Comparison of ENCODE assay signal across 15 cellular contexts in genomic region chr2:65604246-65604645, GRCh38.
DNase-seq lines count a peak whose midpoint lies in the region; ATAC-seq and TF ChIP-seq lines count a peak whose summit lies in the region.
"Had no signal": no experiment of that assay in that cellular context is flagged by ENCODE, and none has a peak within 500 bp of the region (broad histone marks: within the 10 kb centered on the region; RNA-seq: fewer than 3 reads in every experiment).

No MANE protein-coding gene starts in this region.

- intact Hi-C loops in ascending aorta (cut with DNase I): loop anchor here (2.0 kb wide), 1 partner anchor 27 kb away; no protein-coding TSS in a partner anchor

- H3K36me3 ChIP-seq in ascending aorta: no peaks in the 10 kb centered on the region
- H3K36me3 ChIP-seq: upper lobe of right lung had no signal

- CTCF ChIA-PET in HEK293T (lab: Yijun Ruan, JAX): no interaction called here

- POLR2A ChIA-PET in HEK293T (lab: Yijun Ruan, JAX): interaction anchor here (0.5 kb wide), 1 partner anchor 10 kb away, joined by 3 read pairs; no protein-coding TSS in a partner anchor

- H3K27ac ChIP-seq in ascending aorta: peak overlapping the region; percentile 75 to 76
- H3K27ac ChIP-seq: HL-60, psoas muscle, SK-N-MC, upper lobe of right lung had no signal

- no peaks in the 10 kb centered on the region for H3K27me3 ChIP-seq in ascending aorta
- H3K27me3 ChIP-seq: upper lobe of right lung had no signal

- H3K4me1 ChIP-seq in ascending aorta: peaks cover 8 to 44% of the 10 kb centered on the region in 2 donors
- H3K4me1 ChIP-seq: psoas muscle had no signal

- peak; percentile 49 for ATAC-seq in left lobe of liver
- ATAC-seq: upper lobe of right lung had no signal

- TF ChIP-seq CTCF in ascending aorta (IDR thresholded peaks at IDR 0.05): no peak

- peak; percentile 45 for DNase-seq in AG08395 (ENCODE audit: low spot score)
- peak; percentile 8 for DNase-seq in HT-29 (ENCODE audit: low spot score)
- DNase-seq in ascending aorta (ENCODE audit: low spot score in 2 of 2): no peak
- no peak for DNase-seq in left lobe of liver (ENCODE audit: low spot score)
- no peak for DNase-seq in NCI-H187 treated with DMSO at 0.1 percent for 48 hours (lab: John Stamatoyannopoulos, UW)
- DNase-seq in DMS 273 (lab: John Stamatoyannopoulos, UW; ENCODE audit: unreplicated experiment): no peak
- no peak for DNase-seq in NCI-H2029 (lab: John Stamatoyannopoulos, UW)
- no peak for DNase-seq in HEK293T (ENCODE audit: extremely low spot score)
- DNase-seq: activated naive CD8-positive, alpha-beta T cell treated with anti-CD3 and anti-CD28 coated beads for 36 hours; cortex of kidney; DND-41; psoas muscle; upper lobe of right lung had no signal

- H3K4me3 ChIP-seq in ascending aorta: no peak overlapping the region
- H3K4me3 ChIP-seq: psoas muscle, SK-N-MC, upper lobe of right lung had no signal

- H3K9me3 ChIP-seq in ascending aorta: no peaks in the 10 kb centered on the region
- H3K9me3 ChIP-seq: psoas muscle, upper lobe of right lung had no signal

TF ChIP-seq in HEK293T, 16 proteins besides CTCF, POLR2A, EP300 and RAD21:
- no peak for TF ChIP-seq ELF4 (IDR thresholded peaks at IDR 0.05)
- no peak for TF ChIP-seq L3MBTL2 (conservative IDR thresholded peaks at IDR 0.05)
- TF ChIP-seq LEF1 (IDR thresholded peaks at IDR 0.05; ENCODE audit: borderline replicate concordance): no peak
- no peak for TF ChIP-seq BHLHE40 (IDR thresholded peaks at IDR 0.05; ENCODE audit: borderline replicate concordance)
- no peak for TF ChIP-seq FOXA1 (IDR thresholded peaks at IDR 0.05)
- TF ChIP-seq SP1 (IDR thresholded peaks at IDR 0.05): no peak
- no peak for TF ChIP-seq TARDBP (IDR thresholded peaks at IDR 0.05)
- TF ChIP-seq HDGF (IDR thresholded peaks at IDR 0.05; ENCODE audit: borderline replicate concordance): no peak
- TF ChIP-seq CTBP1 (IDR thresholded peaks at IDR 0.05; ENCODE audit: borderline replicate concordance): no peak
- no peak for TF ChIP-seq PKNOX1 (IDR thresholded peaks at IDR 0.05)
- no peak for TF ChIP-seq ARNT (IDR thresholded peaks at IDR 0.05)
- TF ChIP-seq FOXM1 (IDR thresholded peaks at IDR 0.05; ENCODE audit: borderline replicate concordance): no peak

Comparison
In these comparisons a context has a peak if more than half of its experiments do, and no peak if none do; other contexts are left out.
1. DNase-seq: peak in AG08395 (single experiment) and HT-29 (single experiment); none in ascending aorta (0 of 2), left lobe of liver (single experiment), NCI-H187 treated with DMSO at 0.1 percent for 48 hours (single experiment), DMS 273 (single experiment), NCI-H2029 (single experiment) and HEK293T (single experiment).